10 cellular contexts compared by ENCODE assay signal in genomic region chr10:79502561-79503309, GRCh38. TPM values are rescaled to one million over a fixed set of nuclear protein-coding genes. Genes with fewer than 3 reads are reported as not detected.
DNase-seq lines count a peak whose midpoint lies in the region; ATAC-seq, FAIRE-seq and TF ChIP-seq lines count a peak whose summit lies in the region.
"Had no signal": no experiment of that assay in that cellular context is flagged by ENCODE, and none has a peak within 500 bp of the region (broad histone marks: within the 10 kb centered on the region; RNA-seq: fewer than 3 reads in every experiment).

No MANE protein-coding gene starts in this region.

- no peaks in the 10 kb centered on the region for H3K9me3 ChIP-seq in Peyer's patch
- H3K9me3 ChIP-seq in thoracic aorta, result no peaks in the 10 kb centered on the region

- H3K27me3 ChIP-seq in Peyer's patch (no peaks in the 10 kb centered on the region), thoracic aorta (replicated peaks; ENCODE audit: insufficient read depth) (no peaks in the 10 kb centered on the region)

- H3K27ac ChIP-seq in Peyer's patch (no peak overlapping the region), thoracic aorta (no peak overlapping the region)

- peak in 4 of 6 experiments; percentile 11 to 23 (median 18) for TF ChIP-seq CTCF in Peyer's patch (IDR thresholded peaks at IDR 0.05)
- peak; percentile 29 for TF ChIP-seq CTCF in thoracic aorta (IDR thresholded peaks at IDR 0.05)

- ATAC-seq in left cardiac atrium (peak; percentile 59 to 69), thoracic aorta (ENCODE audit: insufficient number of reproducible peaks, low FRiP score, low read depth) (no peak), HG02623 (IDR thresholded peaks at IDR 0.05; ENCODE audit: unreplicated experiment) (no peak)

- intact Hi-C loops in left cardiac atrium (cut with DNase I), result no loop called here

- H3K36me3 ChIP-seq in Peyer's patch, result no peaks in the 10 kb centered on the region
- no peaks in the 10 kb centered on the region for H3K36me3 ChIP-seq in thoracic aorta

- DNase-seq in NCI-H345 (lab: John Stamatoyannopoulos, UW), result peak; percentile 12
- no peak for DNase-seq in NCI-H345 treated with DMSO at 0.1 percent for 48 hours (lab: John Stamatoyannopoulos, UW; ENCODE audit: unreplicated experiment)
- no peak for DNase-seq in Peyer's patch
- no peak for DNase-seq in left cardiac atrium
- DNase-seq in thoracic aorta (ENCODE audit: low spot score), result no peak
- no peak for DNase-seq in GM12891 (ENCODE audit: insufficient read length, low spot score)
- no peak for DNase-seq in anterior cingulate cortex (lab: John Stamatoyannopoulos, UW)
- DNase-seq: activated gamma-delta T cell; CD4-positive, CD25-positive, alpha-beta regulatory T cell had no signal

- H3K4me3 ChIP-seq in Peyer's patch, result no peak overlapping the region
- H3K4me3 ChIP-seq in thoracic aorta, result no peak overlapping the region

- H3K4me1 ChIP-seq in Peyer's patch (no peaks in the 10 kb centered on the region), thoracic aorta (ENCODE audit: control insufficient read depth in 1 of 2, low read depth in 2 of 2) (no peaks in the 10 kb centered on the region)

- TF ChIP-seq POLR2A in Peyer's patch (IDR thresholded peaks at IDR 0.05) (no peak), GM12891 (IDR thresholded peaks at IDR 0.05; ENCODE audit: low read depth, low read length) (no peak)

- FAIRE-seq in GM12891 (lab: Jason Lieb, UNC), result no peak

TF ChIP-seq in GM12891, 5 proteins besides CTCF, POLR2A, EP300 and RAD21:
- TF ChIP-seq PAX5 (IDR thresholded peaks at IDR 0.05; ENCODE audit: insufficient read depth, low read length, severe bottlenecking) (no peak), TAF1 (IDR thresholded peaks at IDR 0.05; ENCODE audit: low read depth, low read length) (no peak), POU2F2 (IDR thresholded peaks at IDR 0.05; ENCODE audit: low read depth, low read length) (no peak), POLR2AphosphoS5 (IDR thresholded peaks at IDR 0.05; ENCODE audit: low read depth, low read length) (no peak), SPI1 (IDR thresholded peaks at IDR 0.05; ENCODE audit: low read depth, low read length) (no peak)

RNA-seq across cellular contexts. Expression of gene EIF5AL1, which starts 9.6 kb away (rescaled TPM):
- under 1 TPM in 1 of 4 donors, not detected in 3; 0.53 TPM for total RNA-seq in Peyer's patch
- total RNA-seq in left cardiac atrium, result under 1 TPM; 0.09 to 0.24 TPM
- total RNA-seq in thoracic aorta, result under 1 TPM in 1 of 2 donors, not detected in 1; 0.14 TPM
- 0.94 TPM for polyA plus RNA-seq in GM12891 (2012; ENCODE audit: low read depth, missing spikeins)
- total RNA-seq: CD4-positive, CD25-positive, alpha-beta regulatory T cell had no signal

RNA-seq across cellular contexts. Expression of gene ZCCHC24, which starts 57.3 kb away (rescaled TPM):
- total RNA-seq in Peyer's patch (10 to 100 TPM in 2 of 4 donors, 1 to 10 TPM in 2; 2.8 to 39.6 (median 9.3) TPM), left cardiac atrium (10 to 100 TPM; 52.9 to 56.6 TPM), thoracic aorta (10 to 100 TPM; 66.9 to 82.9 TPM)
- polyA plus RNA-seq in GM12891 (2012; ENCODE audit: low read depth, missing spikeins), result 0.06 TPM

RNA-seq across cellular contexts. Expression of gene SFTPA2, which starts 57.5 kb away (rescaled TPM):
- total RNA-seq in Peyer's patch (not detected), left cardiac atrium (under 1 TPM in 1 of 2 donors, not detected in 1; 0.34 TPM), thoracic aorta (not detected)
- not detected for polyA plus RNA-seq in GM12891 (2012; ENCODE audit: low read depth, missing spikeins)
- total RNA-seq: CD4-positive, CD25-positive, alpha-beta regulatory T cell had no signal
- polyA plus RNA-seq: CD4-positive, CD25-positive, alpha-beta regulatory T cell had no signal

Comparison
In these comparisons a context has a peak if more than half of its experiments do, and no peak if none do; other contexts are left out.
1. ATAC-seq: peak in left cardiac atrium (2 of 2); none in thoracic aorta (single experiment) and HG02623 (single experiment).